In genomic region chr1:181095763-181096184, GRCh38 we compare ENCODE assay signal across 10 cellular contexts. TPM values are rescaled to one million over a fixed set of nuclear protein-coding genes. Genes with fewer than 3 reads are reported as not detected.
A peak's percentile ranks its signal among the peaks of the same experiment; 100 is the strongest.
DNase-seq lines count a peak whose midpoint lies in the region; ATAC-seq and TF ChIP-seq lines count a peak whose summit lies in the region.
"Had no signal": no experiment of that assay in that cellular context is flagged by ENCODE, and none has a peak within 500 bp of the region (broad histone marks: within the 10 kb centered on the region; RNA-seq: fewer than 3 reads in every experiment).

No MANE protein-coding gene starts in this region.

- DNase-seq in heart right ventricle, result no peak
- DNase-seq in left cardiac atrium, result no peak
- DNase-seq in mesothelial cell of epicardium (ENCODE audit: low spot score in 2 of 2, unreplicated experiment in 2 of 2), result no peak
- no peak for DNase-seq in uterus
- DNase-seq in activated naive CD4-positive, alpha-beta T cell treated with anti-CD3 and anti-CD28 coated beads for 36 hours, result no peak
- no peak for DNase-seq in retina
- DNase-seq: CD4-positive, CD25-positive, alpha-beta regulatory T cell; spleen had no signal

- no peak for ATAC-seq in heart right ventricle
- no peak for ATAC-seq in left cardiac atrium
- no peak for ATAC-seq in GM21423 (IDR thresholded peaks at IDR 0.05; ENCODE audit: unreplicated experiment)

- H3K4me3 Mint-ChIP-seq in brain (peak overlapping the region; percentile 62 to 84 (median 72)), mesothelial cell of epicardium (peak overlapping the region; percentile 26)
- no peak overlapping the region for H3K4me3 Mint-ChIP-seq in activated naive CD4-positive, alpha-beta T cell treated with anti-CD3 and anti-CD28 coated beads for 36 hours
- H3K4me3 Mint-ChIP-seq: CD4-positive, CD25-positive, alpha-beta regulatory T cell had no signal

- TF ChIP-seq POLR2A in uterus (IDR thresholded peaks at IDR 0.05), result no peak

- H3K9me3 ChIP-seq in heart right ventricle, result no peaks in the 10 kb centered on the region
- H3K9me3 ChIP-seq in uterus, result no peaks in the 10 kb centered on the region
- H3K9me3 ChIP-seq: spleen had no signal

- CTCF ChIA-PET in activated naive CD4-positive, alpha-beta T cell treated with anti-CD3 and anti-CD28 coated beads for 36 hours (lab: Charles Lee), result interaction anchor here (1.1 to 6.4 kb wide), 3 partner anchors 9 to 46 kb away, joined by 3 to 54 read pairs (median 3); no protein-coding TSS in a partner anchor

- H3K9me3 Mint-ChIP-seq in brain, result peaks cover 0 to 4% (median 0%) of the 10 kb centered on the region in 5 experiments
- no peaks in the 10 kb centered on the region for H3K9me3 Mint-ChIP-seq in mesothelial cell of epicardium
- no peaks in the 10 kb centered on the region for H3K9me3 Mint-ChIP-seq in activated naive CD4-positive, alpha-beta T cell treated with anti-CD3 and anti-CD28 coated beads for 36 hours
- H3K9me3 Mint-ChIP-seq: CD4-positive, CD25-positive, alpha-beta regulatory T cell had no signal

- H3K4me1 Mint-ChIP-seq in brain (peaks cover 100% of the 10 kb centered on the region), mesothelial cell of epicardium (peaks cover 81% of the 10 kb centered on the region)
- peaks cover 77% of the 10 kb centered on the region for H3K4me1 Mint-ChIP-seq in activated naive CD4-positive, alpha-beta T cell treated with anti-CD3 and anti-CD28 coated beads for 36 hours (ENCODE audit: low read depth)

- H3K27me3 Mint-ChIP-seq in brain (peaks cover 7% of the 10 kb centered on the region), mesothelial cell of epicardium (ENCODE audit: low read depth) (no peaks in the 10 kb centered on the region)
- no peaks in the 10 kb centered on the region for H3K27me3 Mint-ChIP-seq in activated naive CD4-positive, alpha-beta T cell treated with anti-CD3 and anti-CD28 coated beads for 36 hours (ENCODE audit: low read depth)
- H3K27me3 Mint-ChIP-seq: CD4-positive, CD25-positive, alpha-beta regulatory T cell had no signal

- H3K27ac Mint-ChIP-seq in brain, result peak overlapping the region; percentile 85 to 96 (median 89)
- H3K27ac Mint-ChIP-seq in mesothelial cell of epicardium, result peak overlapping the region; percentile 91
- H3K27ac Mint-ChIP-seq in activated naive CD4-positive, alpha-beta T cell treated with anti-CD3 and anti-CD28 coated beads for 36 hours, result no peak overlapping the region

- 63 to 69% methylated on average over 5 of the region's 5 CpGs for WGBS in heart right ventricle, 2 donors

- peaks cover 0 to 27% (median 0%) of the 10 kb centered on the region in 9 donors for H3K36me3 ChIP-seq in heart right ventricle
- no peaks in the 10 kb centered on the region for H3K36me3 ChIP-seq in uterus

- H3K4me1 ChIP-seq in heart right ventricle (peaks cover 3 to 92% (median 84%) of the 10 kb centered on the region in 9 donors), uterus (peaks cover 9 to 17% of the 10 kb centered on the region in 2 donors)

- H3K27me3 ChIP-seq in heart right ventricle (no peaks in the 10 kb centered on the region), uterus (no peaks in the 10 kb centered on the region)
- H3K27me3 ChIP-seq: spleen had no signal

- TF ChIP-seq CTCF in heart right ventricle (IDR thresholded peaks at IDR 0.05), result no peak
- TF ChIP-seq CTCF in brain (conservative IDR thresholded peaks at IDR 0.05), result no peak
- no peak for TF ChIP-seq CTCF in mesothelial cell of epicardium (IDR thresholded peaks at IDR 0.05; ENCODE audit: unreplicated experiment)
- no peak for TF ChIP-seq CTCF in uterus (IDR thresholded peaks at IDR 0.05)

- peak overlapping the region in 8 of 10 donors; percentile 31 to 78 (median 60) for H3K27ac ChIP-seq in heart right ventricle
- peak overlapping the region; percentile 72 to 88 for H3K27ac ChIP-seq in uterus

- H3K36me3 Mint-ChIP-seq in brain (peaks cover 21% of the 10 kb centered on the region), mesothelial cell of epicardium (peaks cover 1% of the 10 kb centered on the region)
- H3K36me3 Mint-ChIP-seq in activated naive CD4-positive, alpha-beta T cell treated with anti-CD3 and anti-CD28 coated beads for 36 hours (ENCODE audit: low read depth), result peaks cover 38% of the 10 kb centered on the region

- intact Hi-C loops in heart right ventricle (cut with DNase I), result loop anchor here in 1 of 10 donors (5.0 kb wide), 1 partner anchor 42 kb away; no protein-coding TSS in a partner anchor
- intact Hi-C loops in left cardiac atrium (cut with DNase I), result no loop called here
- intact Hi-C loops in uterus (cut with DNase I; ENCODE audit: low total_unique reads), result no loop called here
- intact Hi-C loops in activated naive CD4-positive, alpha-beta T cell treated with anti-CD3 and anti-CD28 coated beads for 36 hours (cut with micrococcal nuclease), result loop anchor here (10.0 kb wide), 1 partner anchor 1211 kb away; the partner anchor contains the start of gene TOR1AIP1

- no peak overlapping the region for H3K4me3 ChIP-seq in heart right ventricle
- H3K4me3 ChIP-seq in uterus, result no peak overlapping the region
- H3K4me3 ChIP-seq: spleen had no signal

RNA-seq across cellular contexts. Expression of gene IER5, which starts 7.3 kb away (rescaled TPM):
- 10 to 100 TPM; 10.7 to 87.5 (median 18.7) TPM for total RNA-seq in heart right ventricle
- 10 to 100 TPM; 16.3 to 21.7 TPM for polyA plus RNA-seq in heart right ventricle
- 10 to 100 TPM; 15.7 to 25.0 TPM for total RNA-seq in left cardiac atrium
- polyA plus RNA-seq in brain (ENCODE audit: insufficient read depth, low read depth, low replicate concordance), result 12.4 TPM
- 12.9 to 14.1 TPM (median 13.4 TPM) in 3 replicates for total RNA-seq in mesothelial cell of epicardium
- 10 to 100 TPM; 19.4 to 34.8 (median 24.2) TPM for total RNA-seq in uterus
- total RNA-seq in activated naive CD4-positive, alpha-beta T cell treated with anti-CD3 and anti-CD28 coated beads for 36 hours, result 10 to 100 TPM; 33.5 to 34.4 TPM
